9 cellular contexts compared by ENCODE assay signal in genomic region chr19:19568802-19569756, GRCh38. TPM values are rescaled to one million over a fixed set of nuclear protein-coding genes. Genes with fewer than 3 reads are reported as not detected.
DNase-seq lines count a peak whose midpoint lies in the region; TF ChIP-seq lines count a peak whose summit lies in the region.
"Had no signal": no experiment of that assay in that cellular context is flagged by ENCODE, and none has a peak within 500 bp of the region (broad histone marks: within the 10 kb centered on the region; RNA-seq: fewer than 3 reads in every experiment).

No MANE protein-coding gene starts in this region.

- H3K4me3 ChIP-seq in MG63 (no peak overlapping the region), choroid plexus epithelial cell (ENCODE audit: low read depth, low read length) (no peak overlapping the region)

- no peaks in the 10 kb centered on the region for H3K27me3 ChIP-seq in MG63
- H3K27me3 ChIP-seq: BE2C had no signal

- no peak for TF ChIP-seq CTCF in choroid plexus epithelial cell (conservative IDR thresholded peaks at IDR 0.05; ENCODE audit: low read depth, low read length)

- no peaks in the 10 kb centered on the region for H3K9me3 ChIP-seq in MG63

- DNase-seq in AG20443 (ENCODE audit: low spot score) (peak; percentile 87), MG63 (peak; percentile 55), choroid plexus epithelial cell (ENCODE audit: low read depth) (peak; percentile 43), cerebellar nuclear complex (lab: John Stamatoyannopoulos, UW) (no peak), medulla oblongata (ENCODE audit: extremely low spot score) (no peak), inferior parietal cortex (ENCODE audit: extremely low spot score) (no peak)
- DNase-seq: amygdala, BE2C, T-cell had no signal

- no peaks in the 10 kb centered on the region; the same call in none of the 2 replicates for H3K36me3 ChIP-seq in MG63
- H3K36me3 ChIP-seq: BE2C had no signal

RNA-seq across cellular contexts. Expression of gene CILP2, which starts 31.0 kb away (rescaled TPM):
- total RNA-seq in MG63 (2014; rRNA removed; shearing (Covaris generic); ENCODE audit: low replicate concordance) = 0.66 and 1.1 TPM in 2 replicates

RNA-seq across cellular contexts. Expression of gene YJEFN3, which starts 40.4 kb away (rescaled TPM):
- 3.1 and 4.8 TPM in 2 replicates for total RNA-seq in MG63 (2014; rRNA removed; shearing (Covaris generic); ENCODE audit: low replicate concordance)

RNA-seq across cellular contexts. Expression of gene PBX4, which starts 49.4 kb away (rescaled TPM):
- total RNA-seq in MG63 (2014; rRNA removed; shearing (Covaris generic); ENCODE audit: low replicate concordance) = 2.4 and 15.5 TPM in 2 replicates

RNA-seq across cellular contexts. Expression of gene NDUFA13, which starts 53.1 kb away (rescaled TPM):
- total RNA-seq in MG63 (2014; rRNA removed; shearing (Covaris generic); ENCODE audit: low replicate concordance) = 152 and 344 TPM in 2 replicates

RNA-seq across cellular contexts. Expression of gene TSSK6, which starts 53.7 kb away (rescaled TPM):
- total RNA-seq in MG63 (2014; rRNA removed; shearing (Covaris generic); ENCODE audit: low replicate concordance) = 9.0 TPM in 1 of 2 replicates, not detected in the other

Comparison
In these comparisons a context has a peak if more than half of its experiments do, and no peak if none do; other contexts are left out.
1. DNase-seq: peak in AG20443 (single experiment), MG63 (single experiment) and choroid plexus epithelial cell (single experiment); none in cerebellar nuclear complex (0 of 2), medulla oblongata (single experiment) and inferior parietal cortex (single experiment).